In genomic region chr7:83118347-83119001, GRCh38 we compare ENCODE assay signal across 21 cellular contexts. TPM values are rescaled to one million over a fixed set of nuclear protein-coding genes. Genes with fewer than 3 reads are reported as not detected.
DNase-seq lines count a peak whose midpoint lies in the region; ATAC-seq, FAIRE-seq and TF ChIP-seq lines count a peak whose summit lies in the region.
"Had no signal": no experiment of that assay in that cellular context is flagged by ENCODE, and none has a peak within 500 bp of the region (broad histone marks: within the 10 kb centered on the region; RNA-seq: fewer than 3 reads in every experiment).

No MANE protein-coding gene starts in this region.

- H3K56ac ChIP-seq in H1 (replicated peaks; ENCODE audit: insufficient read length, low read depth, low read length) (no peak overlapping the region), mesendoderm (ENCODE audit: low read length) (no peak overlapping the region)

- H3K4ac ChIP-seq in H1 (replicated peaks; ENCODE audit: insufficient read length, low read depth, low read length) (no peak overlapping the region), mesendoderm (ENCODE audit: low read depth, low read length) (no peak overlapping the region)

- H3K23me2 ChIP-seq in H1 (ENCODE audit: low read depth, low read length), result no peaks in the 10 kb centered on the region

- no peak overlapping the region for H4K5ac ChIP-seq in H1 (ENCODE audit: insufficient read length, low read depth, low read length)
- H4K5ac ChIP-seq in mesendoderm (ENCODE audit: low read length), result no peak overlapping the region

- no peak overlapping the region for H2BK120ac ChIP-seq in H1 (replicated peaks; ENCODE audit: low read depth, low read length)
- no peak overlapping the region for H2BK120ac ChIP-seq in mesendoderm (ENCODE audit: low read depth, low read length)

- peaks cover 3% of the 10 kb centered on the region in 2 experiments; a peak in 1 of 4 replicates for H3K9me3 ChIP-seq in H1 (ENCODE audit: insufficient read depth in 2 of 2, low read depth in 1 of 2, low read length in 1 of 2)

- H4K8ac ChIP-seq in H1 (ENCODE audit: extremely low read depth, insufficient read depth, low read length) (no peak overlapping the region), mesendoderm (ENCODE audit: low read depth, low read length) (no peak overlapping the region)

- POLR2A ChIA-PET in H1 (lab: Charles Lee; ENCODE audit: partially characterized antibody), result no interaction called here

- H3K27me3 ChIP-seq in H1 (replicated peaks in 1 of 4; ENCODE audit: control insufficient read depth in 3 of 4, extremely low read depth in 1 of 4, insufficient read depth in 3 of 4, low read length in 3 of 4) (no peaks in the 10 kb centered on the region), mesendoderm (ENCODE audit: insufficient read depth, low read length, poor library complexity) (no peaks in the 10 kb centered on the region)
- H3K27me3 ChIP-seq: BLaER1 had no signal

- H3K79me1 ChIP-seq in H1 (ENCODE audit: low read depth, low read length) (no peaks in the 10 kb centered on the region), mesendoderm (ENCODE audit: low read length) (no peaks in the 10 kb centered on the region)

- H2BK20ac ChIP-seq in H1 (ENCODE audit: low read length), result no peak overlapping the region

- H3K79me2 ChIP-seq in H1 (ENCODE audit: control insufficient read depth in 1 of 2, insufficient read depth in 2 of 2, low read length in 2 of 2) (no peaks in the 10 kb centered on the region), mesendoderm (ENCODE audit: control insufficient read depth, insufficient read depth, low read length) (no peaks in the 10 kb centered on the region)

- no peak overlapping the region for H3K23ac ChIP-seq in H1 (ENCODE audit: insufficient read length)
- H3K23ac ChIP-seq in mesendoderm (ENCODE audit: low read length), result no peak overlapping the region

- H3K36me3 ChIP-seq in H1 (ENCODE audit: control insufficient read depth in 2 of 4, insufficient read depth in 4 of 4, low read length in 3 of 4), result no peaks in the 10 kb centered on the region
- no peaks in the 10 kb centered on the region for H3K36me3 ChIP-seq in mesendoderm (ENCODE audit: control insufficient read depth, insufficient read depth, low read length)
- H3K36me3 ChIP-seq: BLaER1 had no signal

- no peak overlapping the region for H2BK15ac ChIP-seq in H1 (ENCODE audit: low read length)
- no peak overlapping the region for H2BK15ac ChIP-seq in mesendoderm (replicated peaks; ENCODE audit: low read depth)

- H4K91ac ChIP-seq in H1 (replicated peaks; ENCODE audit: insufficient read length, low read length), result no peak overlapping the region

- no peak for TF ChIP-seq RAD21 in H1 (IDR thresholded peaks at IDR 0.05 in 1 of 2, conservative IDR thresholded peaks at IDR 0.05 in 1 of 2; ENCODE audit: low read depth in 2 of 2, low read length in 2 of 2)

- no peak overlapping the region for H3K14ac ChIP-seq in H1 (ENCODE audit: insufficient read length)

- no peak overlapping the region for H2AK5ac ChIP-seq in H1 (ENCODE audit: low read depth, low read length)
- no peak overlapping the region for H2AK5ac ChIP-seq in mesendoderm (ENCODE audit: low read length)

- H3K4me2 ChIP-seq in H1 (ENCODE audit: insufficient read depth in 1 of 2, low read depth in 2 of 2, low read length in 2 of 2) (no peak overlapping the region), mesendoderm (ENCODE audit: low read length) (no peak overlapping the region)
- H3K4me2 ChIP-seq: A549, BLaER1, KMS-11 had no signal

- H2BK12ac ChIP-seq in H1 (ENCODE audit: low read depth, low read length), result no peak overlapping the region

- H2AFZ ChIP-seq in H1 (ENCODE audit: low read length), result 0 out of 2 replicates have a peak overlapping the region, but pooled peaks have one; percentile 45

- H3K4me1 ChIP-seq in H1 (replicated peaks in 1 of 4; ENCODE audit: control insufficient read depth in 3 of 4, insufficient read depth in 4 of 4, low read length in 3 of 4), result peaks cover 0 to 11% (median 2%) of the 10 kb centered on the region in 4 experiments; a peak in 2 of 7 replicates
- no peaks in the 10 kb centered on the region for H3K4me1 ChIP-seq in mesendoderm (ENCODE audit: control insufficient read depth, low read depth, low read length)
- H3K4me1 ChIP-seq: A549, BLaER1 had no signal

- no peak for TF ChIP-seq EP300 in H1 (IDR thresholded peaks at IDR 0.05; ENCODE audit: borderline replicate concordance in 1 of 2, low read depth in 2 of 2, low read length in 2 of 2)

- H2BK5ac ChIP-seq in H1 (ENCODE audit: low read depth, low read length) (no peak overlapping the region), mesendoderm (ENCODE audit: low read length) (no peak overlapping the region)

- peak overlapping the region; percentile 27; the same call in 1 of the 2 replicates for H3K18ac ChIP-seq in H1 (ENCODE audit: extremely low read depth, low read length)
- H3K18ac ChIP-seq in mesendoderm (ENCODE audit: low read length), result no peak overlapping the region

- DNase-seq in DMS 273 (lab: John Stamatoyannopoulos, UW; ENCODE audit: unreplicated experiment), result peak; percentile 19
- DNase-seq in DMS 273 treated with DMSO at 0.1 percent for 48 hours (lab: John Stamatoyannopoulos, UW), result no peak
- DNase-seq in H1 (ENCODE audit: low read depth in 1 of 2, low spot score in 2 of 2), result no peak
- DNase-seq in mesendoderm, result peak; percentile 6
- no peak for DNase-seq in UCSD-AML1 (lab: John Stamatoyannopoulos, UW; ENCODE audit: unreplicated experiment)
- DNase-seq in activated CD8-positive, alpha-beta memory T cell treated with anti-CD3 and anti-CD28 coated beads for 24 hours, result no peak
- DNase-seq: AML-193; CD4-positive, alpha-beta memory T cell; DND-41; EL; H7 had no signal

- no peak for TF ChIP-seq CTCF in H1 (IDR thresholded peaks at IDR 0.05; ENCODE audit: control extremely low read depth in 1 of 3, insufficient read depth in 1 of 3, low read depth in 1 of 3, low read length in 3 of 3)

- H3K27ac ChIP-seq in H1 (ENCODE audit: low read depth, low read length) (no peak overlapping the region), mesendoderm (ENCODE audit: low read depth, low read length) (no peak overlapping the region)
- H3K27ac ChIP-seq: 22Rv1, A549, BLaER1, HL-60, KMS-11 had no signal

- no peak for TF ChIP-seq POLR2A in H1 (IDR thresholded peaks at IDR 0.05; ENCODE audit: control extremely low read depth in 1 of 2, low read depth in 2 of 2, low read length in 2 of 2)

- H3K9ac ChIP-seq in H1 (replicated peaks in 1 of 4; ENCODE audit: extremely low read depth in 1 of 4, low read depth in 3 of 4, low read length in 3 of 4) (no peak overlapping the region), mesendoderm (ENCODE audit: low read length) (no peak overlapping the region)
- H3K9ac ChIP-seq: BLaER1, KMS-11 had no signal

- 87% methylated on average over 3 of the region's 3 CpGs; no CpG with 5 or more reads in 1 of the 2 experiments for WGBS in H1 (ENCODE audit: extremely low coverage in 1 of 2, insufficient coverage in 1 of 2, insufficient read length in 1 of 2, insufficient replicate concordance in 2 of 2, low coverage in 1 of 2, low lambda C conversion rate in 2 of 2, missing lambda C conversion rate in 1 of 2), 2 experiments
- no CpG with 5 or more reads among the region's 3 CpGs for WGBS in mesendoderm (ENCODE audit: extremely low coverage, insufficient coverage, low lambda C conversion rate)

- FAIRE-seq in H1 (lab: Jason Lieb, UNC), result no peak
- FAIRE-seq: A549, G401.6, GM12891, GM19239 had no signal

- H3K4me3 ChIP-seq in H1 (ENCODE audit: extremely low read depth in 1 of 4, insufficient read depth in 2 of 4, low read depth in 3 of 4, low read length in 4 of 4) (no peak overlapping the region), mesendoderm (ENCODE audit: low read length) (no peak overlapping the region)
- H3K4me3 ChIP-seq: A549, BLaER1 had no signal

- H4K20me1 ChIP-seq in H1 (replicated peaks in 1 of 2; ENCODE audit: control insufficient read depth in 1 of 2, insufficient read depth in 2 of 2, low read length in 2 of 2), result no peaks in the 10 kb centered on the region
- H4K20me1 ChIP-seq: BLaER1 had no signal

- ATAC-seq in HG02588 (IDR thresholded peaks at IDR 0.05; ENCODE audit: unreplicated experiment), result no peak
- ATAC-seq: A549 had no signal

- CTCF ChIA-PET in H1 (lab: Charles Lee; ENCODE audit: partially characterized antibody), result interaction anchor here (1.0 kb wide), 1 partner anchor 638 kb away, joined by 3 read pairs; no protein-coding TSS in a partner anchor

TF ChIP-seq in H1, 55 proteins besides CTCF, POLR2A, EP300 and RAD21 (continues in another document):
- TF ChIP-seq E2F6 (IDR thresholded peaks at IDR 0.05) (no peak), RNF2 (IDR thresholded peaks at IDR 0.05; ENCODE audit: borderline replicate concordance, low read depth, low read length, missing control alignments, poor library complexity, severe bottlenecking) (no peak), EZH2 (IDR thresholded peaks at IDR 0.05; ENCODE audit: low read depth, low read length, severe bottlenecking) (no peak), TCF12 (IDR thresholded peaks at IDR 0.05; ENCODE audit: low read depth, low read length) (no peak), CEBPB (IDR thresholded peaks at IDR 0.05; ENCODE audit: low read depth, low read length) (no peak), FOSL1 (IDR thresholded peaks at IDR 0.05; ENCODE audit: insufficient read depth, low read depth, low read length) (no peak), BACH1 (IDR thresholded peaks at IDR 0.05; ENCODE audit: low read length) (no peak), CBX5 (IDR thresholded peaks at IDR 0.05; ENCODE audit: low read depth, low read length) (no peak), ASH2L (IDR thresholded peaks at IDR 0.05; ENCODE audit: low read length) (no peak), BRCA1 (IDR thresholded peaks at IDR 0.05; ENCODE audit: low read depth, low read length) (no peak)

RNA-seq across cellular contexts. Expression of gene PCLO, which starts 44.2 kb away (rescaled TPM):
- 3.2 and 3.7 TPM in 2 replicates for total RNA-seq in H1 (2021; fragmentation: NEBNext Ultra II Directional; extraction: Animal tissue kit (Norgen Biotek cat#: 25700))
- polyA plus RNA-seq in H1 (2011; rRNA removed), result 0.93 and 1.5 TPM in 2 replicates
- polyA plus RNA-seq in H1 (2011; cell fraction: cytosol; rRNA removed), result 1.4 TPM
- 5.8 TPM for polyA plus RNA-seq in H1 (2011; cell fraction: nucleus; rRNA removed)
- polyA plus RNA-seq in H1 (2012, experiment 1 of 2), result 1.5 to 3.5 TPM (median 3.0 TPM) in 4 replicates
- polyA plus RNA-seq in H1 (2012, experiment 2 of 2), result 0.09 TPM
- polyA plus RNA-seq in H1 (2013, experiment 1 of 2), result 1.8 TPM
- polyA plus RNA-seq in H1 (2013, experiment 2 of 2), result 1.3 TPM
- 3.5 and 4.4 TPM in 2 replicates for polyA minus RNA-seq in H1 (2011; rRNA and poly(A)+ RNA removed)
- polyA minus RNA-seq in H1 (2011; cell fraction: cytosol; rRNA and poly(A)+ RNA removed), result 1.6 TPM
- 10.8 TPM for polyA minus RNA-seq in H1 (2011; cell fraction: nucleus; rRNA and poly(A)+ RNA removed)
- 0.74 TPM for polyA plus RNA-seq in mesendoderm (2013, experiment 1 of 2)
- 0.57 TPM for polyA plus RNA-seq in mesendoderm (2013, experiment 2 of 2)
- polyA plus RNA-seq: CD14-positive monocyte; CD4-positive, alpha-beta memory T cell had no signal

Comparison
In these comparisons a context has a peak if more than half of its experiments do, and no peak if none do; other contexts are left out.
1. DNase-seq: peak in DMS 273 (single experiment) and mesendoderm (single experiment); none in DMS 273 treated with DMSO at 0.1 percent for 48 hours (single experiment), H1 (0 of 2), UCSD-AML1 (single experiment) and activated CD8-positive, alpha-beta memory T cell treated with anti-CD3 and anti-CD28 coated beads for 24 hours (single experiment).